In genomic region chr15:75347222-75348033, GRCh38 we compare ENCODE assay signal across 1 cellular context.
TF ChIP-seq lines count a peak whose summit lies in the region.

No MANE protein-coding gene starts in this region.

TF ChIP-seq in HepG2, 621 proteins besides CTCF, POLR2A, EP300 and RAD21 (continues in another document):
- TF ChIP-seq ZNF572 (CRISPR knock-in tag; IDR thresholded peaks at IDR 0.05) (no peak), ZNF451 (CRISPR knock-in tag; IDR thresholded peaks at IDR 0.05) (peak; percentile 83; the same call in 1 of the 2 replicates), ZSCAN5A (CRISPR knock-in tag; IDR thresholded peaks at IDR 0.05; ENCODE audit: borderline replicate concordance) (peak; percentile 28), U2AF1 (optimal IDR thresholded peaks at IDR 0.05; ENCODE audit: low read depth, low read length) (peak; percentile 74), ZFP1 (CRISPR knock-in tag; IDR thresholded peaks at IDR 0.05) (no peak), CBX2 (IDR thresholded peaks at IDR 0.05; ENCODE audit: low read depth, low read length) (no peak), CBX2 (CRISPR knock-in tag; IDR thresholded peaks at IDR 0.05; ENCODE audit: low read depth) (no peak), CBX1 (IDR thresholded peaks at IDR 0.05; ENCODE audit: low read depth) (peak; percentile 8), ZNF547 (CRISPR knock-in tag; IDR thresholded peaks at IDR 0.05) (peak; percentile 56; the same call in 1 of the 2 replicates), MED1 (CRISPR knock-in tag; IDR thresholded peaks at IDR 0.05) (peak; percentile 56), GMEB1 (CRISPR knock-in tag; IDR thresholded peaks at IDR 0.05; ENCODE audit: borderline replicate concordance) (peak; percentile 82), ATF7 (IDR thresholded peaks at IDR 0.05) (no peak), ATF7 (CRISPR knock-in tag; IDR thresholded peaks at IDR 0.05) (peak; percentile 32; the same call in 1 of the 2 replicates), PBX3 (CRISPR knock-in tag; IDR thresholded peaks at IDR 0.05; ENCODE audit: borderline replicate concordance) (no peak), ASH2L (IDR thresholded peaks at IDR 0.05; ENCODE audit: insufficient read length, low read depth, low read length) (peak; percentile 37), FOXP1 (IDR thresholded peaks at IDR 0.05) (no peak), FOXP1 (CRISPR knock-in tag; IDR thresholded peaks at IDR 0.05) (no peak), ZNF232 (CRISPR knock-in tag; IDR thresholded peaks at IDR 0.05; ENCODE audit: borderline replicate concordance) (peak; percentile 74; the same call in 1 of the 2 replicates), ZNF136 (CRISPR knock-in tag; IDR thresholded peaks at IDR 0.05; ENCODE audit: low read depth) (0 out of 2 replicates have a peak, but pooled peaks have one; percentile 84), ZNF737 (CRISPR knock-in tag; IDR thresholded peaks at IDR 0.05; ENCODE audit: borderline replicate concordance) (no peak), ZSCAN25 (CRISPR knock-in tag; IDR thresholded peaks at IDR 0.05) (peak; percentile 54; the same call in 1 of the 2 replicates), E2F1 (CRISPR knock-in tag; IDR thresholded peaks at IDR 0.05) (peak; percentile 52; the same call in 1 of the 2 replicates), GPN1 (CRISPR knock-in tag; IDR thresholded peaks at IDR 0.05; ENCODE audit: borderline replicate concordance) (no peak), HES4 (CRISPR knock-in tag; IDR thresholded peaks at IDR 0.05; ENCODE audit: borderline replicate concordance) (0 out of 2 replicates have a peak, but pooled peaks have one; percentile 30), NR1H2 (CRISPR knock-in tag; IDR thresholded peaks at IDR 0.05; ENCODE audit: borderline replicate concordance, low read depth) (peak; percentile 49; the same call in 1 of the 2 replicates), MXI1 (IDR thresholded peaks at IDR 0.05; ENCODE audit: borderline replicate concordance, low read depth, low read length) (0 out of 3 replicates have a peak, but pooled peaks have one; percentile 21), TIGD3 (CRISPR knock-in tag; IDR thresholded peaks at IDR 0.05; ENCODE audit: borderline replicate concordance) (no peak), ZMYM2 (CRISPR knock-in tag; IDR thresholded peaks at IDR 0.05) (peak; percentile 66; the same call in 1 of the 2 replicates), CSRNP1 (CRISPR knock-in tag; IDR thresholded peaks at IDR 0.05) (0 out of 2 replicates have a peak, but pooled peaks have one; percentile 58), POGZ (CRISPR knock-in tag; IDR thresholded peaks at IDR 0.05) (0 out of 2 replicates have a peak, but pooled peaks have one; percentile 32), ARNT (IDR thresholded peaks at IDR 0.05) (no peak), ZNF484 (CRISPR knock-in tag; IDR thresholded peaks at IDR 0.05; ENCODE audit: borderline replicate concordance, low read depth) (0 out of 2 replicates have a peak, but pooled peaks have one; percentile 23), ZBTB3 (CRISPR knock-in tag; IDR thresholded peaks at IDR 0.05; ENCODE audit: borderline replicate concordance, low read depth) (0 out of 2 replicates have a peak, but pooled peaks have one; percentile 26), ZNF878 (CRISPR knock-in tag; IDR thresholded peaks at IDR 0.05) (peak; percentile 20; the same call in 1 of the 2 replicates), U2AF2 (IDR thresholded peaks at IDR 0.05; ENCODE audit: low read depth, low read length) (no peak), GABPA (IDR thresholded peaks at IDR 0.05; ENCODE audit: low read depth, low read length) (peak; percentile 38), GABPA (CRISPR knock-in tag; IDR thresholded peaks at IDR 0.05; ENCODE audit: low read depth) (peak; percentile 69), SP1 (IDR thresholded peaks at IDR 0.05) (no peak), SP1 (CRISPR knock-in tag; IDR thresholded peaks at IDR 0.05) (peak; percentile 73), ZHX1 (CRISPR knock-in tag; IDR thresholded peaks at IDR 0.05; ENCODE audit: low read depth) (0 out of 2 replicates have a peak, but pooled peaks have one; percentile 62), KDM6A (CRISPR knock-in tag; IDR thresholded peaks at IDR 0.05; ENCODE audit: low read depth) (no peak), ZNF280D (CRISPR knock-in tag; IDR thresholded peaks at IDR 0.05) (no peak), ARID5B (CRISPR knock-in tag; IDR thresholded peaks at IDR 0.05) (0 out of 2 replicates have a peak, but pooled peaks have one; percentile 9), TBX2 (CRISPR knock-in tag; IDR thresholded peaks at IDR 0.05; ENCODE audit: borderline replicate concordance) (peak; percentile 54; the same call in 1 of the 2 replicates)
